ENCODE assay signal across 13 cellular contexts in genomic region chr12:70722584-70723343, GRCh38.
A peak's percentile ranks its signal among the peaks of the same experiment; 100 is the strongest.
DNase-seq lines count a peak whose midpoint lies in the region; ATAC-seq and TF ChIP-seq lines count a peak whose summit lies in the region.
"Had no signal": no experiment of that assay in that cellular context is flagged by ENCODE, and none has a peak within 500 bp of the region (broad histone marks: within the 10 kb centered on the region; RNA-seq: fewer than 3 reads in every experiment).

No MANE protein-coding gene starts in this region.

- WGBS in right lobe of liver (ENCODE audit: insufficient coverage, low coverage, low lambda C conversion rate, missing lambda C conversion rate) = 45% methylated on average over 6 of the region's 6 CpGs

- no peaks in the 10 kb centered on the region for H3K9me3 Mint-ChIP-seq in stimulated activated naive B cell treated with anti-CD40 and anti-IgM and Interleukin-4, amounts not matched to agents 10 μg/mL and 1 μg/mL and 100 μg/mL, for 72 hours
- H3K9me3 Mint-ChIP-seq: naive thymus-derived CD4-positive, alpha-beta T cell had no signal

- ATAC-seq in HG03354 (IDR thresholded peaks at IDR 0.05; ENCODE audit: poor library complexity, severe bottlenecking, unreplicated experiment) = peak; percentile 46
- ATAC-seq in right lobe of liver = peak; percentile 18 to 62 (median 22)
- ATAC-seq in HG02571 (IDR thresholded peaks at IDR 0.05; ENCODE audit: unreplicated experiment) = no peak
- no peak for ATAC-seq in stimulated activated naive B cell treated with anti-CD40 and anti-IgM and Interleukin-4, amounts not matched to agents 10 μg/mL and 1 μg/mL and 100 μg/mL, for 72 hours (replicated peaks)
- ATAC-seq: naive thymus-derived CD4-positive, alpha-beta T cell had no signal

- H3K4me1 ChIP-seq in BLaER1 = peaks cover 12% of the 10 kb centered on the region
- H3K4me1 ChIP-seq in right lobe of liver = no peaks in the 10 kb centered on the region
- H3K4me1 ChIP-seq: colonic mucosa had no signal

- intact Hi-C loops in right lobe of liver (cut with DNase I) = loop anchor here (5.0 to 10.0 kb wide), 2 partner anchors 128 to 130 kb away; no protein-coding TSS in a partner anchor

- H3K4me3 ChIP-seq in BLaER1 (no peak overlapping the region), cardiac fibroblast (replicated peaks in 1 of 2; ENCODE audit: low read depth in 2 of 2, low read length in 2 of 2) (no peak overlapping the region), right lobe of liver (no peak overlapping the region)
- H3K4me3 ChIP-seq: colonic mucosa had no signal

- peak; percentile 12 to 71 for DNase-seq in cardiac fibroblast (ENCODE audit: low read depth in 2 of 2)
- no peak for DNase-seq in right lobe of liver
- DNase-seq in effector CD8-positive, alpha-beta T cell (lab: John Stamatoyannopoulos, UW) = no peak
- no peak for DNase-seq in NCI-H526 (lab: John Stamatoyannopoulos, UW)
- DNase-seq in stimulated activated naive B cell treated with anti-CD40 and anti-IgM and Interleukin-4, amounts not matched to agents 10 μg/mL and 1 μg/mL and 100 μg/mL, for 72 hours = no peak
- DNase-seq: activated effector memory CD4-positive, alpha-beta T cell treated with Interleukin-2 at 50 U/mL for 16 hours; colonic mucosa; head of caudate nucleus; NCI-H187 had no signal

- H3K4me2 ChIP-seq in BLaER1 = peak overlapping the region; percentile 36

- H3K27me3 ChIP-seq in BLaER1 = no peaks in the 10 kb centered on the region
- H3K27me3 ChIP-seq in right lobe of liver = no peaks in the 10 kb centered on the region
- H3K27me3 ChIP-seq: colonic mucosa had no signal

- peaks cover 12 to 16% of the 10 kb centered on the region in 2 donors for H3K27me3 Mint-ChIP-seq in stimulated activated naive B cell treated with anti-CD40 and anti-IgM and Interleukin-4, amounts not matched to agents 10 μg/mL and 1 μg/mL and 100 μg/mL, for 72 hours

- H3K4me1 Mint-ChIP-seq in stimulated activated naive B cell treated with anti-CD40 and anti-IgM and Interleukin-4, amounts not matched to agents 10 μg/mL and 1 μg/mL and 100 μg/mL, for 72 hours = peaks cover 3 to 5% of the 10 kb centered on the region in 2 donors

- TF ChIP-seq CTCF in cardiac fibroblast (IDR thresholded peaks at IDR 0.05; ENCODE audit: low read depth, low read length) (no peak), right lobe of liver (IDR thresholded peaks at IDR 0.05) (no peak)

- H3K9me3 ChIP-seq in BLaER1 = no peaks in the 10 kb centered on the region
- no peaks in the 10 kb centered on the region for H3K9me3 ChIP-seq in right lobe of liver
- H3K9me3 ChIP-seq: colonic mucosa had no signal

- H4K20me1 ChIP-seq in BLaER1 = no peaks in the 10 kb centered on the region

- no peak for TF ChIP-seq POLR2A in right lobe of liver (IDR thresholded peaks at IDR 0.05)

- no peak overlapping the region for H3K9ac ChIP-seq in BLaER1

- H3K36me3 Mint-ChIP-seq in stimulated activated naive B cell treated with anti-CD40 and anti-IgM and Interleukin-4, amounts not matched to agents 10 μg/mL and 1 μg/mL and 100 μg/mL, for 72 hours = no peaks in the 10 kb centered on the region
- H3K36me3 Mint-ChIP-seq: naive thymus-derived CD4-positive, alpha-beta T cell had no signal

- H3K36me3 ChIP-seq in BLaER1 (no peaks in the 10 kb centered on the region), right lobe of liver (no peaks in the 10 kb centered on the region)
- H3K36me3 ChIP-seq: colonic mucosa had no signal

- no peak overlapping the region for H3K27ac Mint-ChIP-seq in stimulated activated naive B cell treated with anti-CD40 and anti-IgM and Interleukin-4, amounts not matched to agents 10 μg/mL and 1 μg/mL and 100 μg/mL, for 72 hours

- H3K27ac ChIP-seq in BLaER1 = no peak overlapping the region
- H3K27ac ChIP-seq in right lobe of liver = peak overlapping the region in 1 of 3 donors; percentile 11
- H3K27ac ChIP-seq: colonic mucosa had no signal

- H3K4me3 Mint-ChIP-seq in stimulated activated naive B cell treated with anti-CD40 and anti-IgM and Interleukin-4, amounts not matched to agents 10 μg/mL and 1 μg/mL and 100 μg/mL, for 72 hours = no peak overlapping the region

Comparison
In these comparisons a context has a peak if more than half of its experiments do, and no peak if none do; other contexts are left out.
1. ATAC-seq: peak in HG03354 (single experiment) and right lobe of liver (4 of 4); none in HG02571 (single experiment) and stimulated activated naive B cell treated with anti-CD40 and anti-IgM and Interleukin-4, amounts not matched to agents 10 μg/mL and 1 μg/mL and 100 μg/mL, for 72 hours (0 of 2).
2. DNase-seq: peak in cardiac fibroblast (2 of 2); none in right lobe of liver (0 of 3), effector CD8-positive, alpha-beta T cell (single experiment), NCI-H526 (0 of 2) and stimulated activated naive B cell treated with anti-CD40 and anti-IgM and Interleukin-4, amounts not matched to agents 10 μg/mL and 1 μg/mL and 100 μg/mL, for 72 hours (single experiment).